In the genomic region with DNA sequence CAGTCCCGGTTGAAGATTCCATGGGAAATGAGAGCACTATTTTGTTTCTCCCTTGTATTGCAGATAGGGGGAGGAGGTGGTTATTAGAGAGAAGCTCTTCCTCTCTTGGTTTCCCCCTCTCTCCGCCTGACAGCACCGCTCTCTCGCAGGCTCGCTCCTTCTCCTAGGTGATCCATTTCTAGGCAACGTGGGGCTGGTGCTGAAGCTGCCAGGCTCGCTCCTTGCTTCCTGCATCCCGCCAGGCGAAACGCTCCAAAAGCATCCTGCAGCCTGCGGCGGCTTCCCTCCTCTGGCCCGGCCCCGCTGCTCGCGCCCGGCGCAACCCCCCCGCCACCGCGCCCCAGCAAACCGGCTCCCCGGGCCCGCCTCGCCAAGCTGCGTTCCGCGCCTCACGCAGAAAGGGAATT, we compare ENCODE assay signal across 8 cellular contexts. TPM values are rescaled to one million over a fixed set of nuclear protein-coding genes. Genes with fewer than 3 reads are reported as not detected.
A peak's percentile ranks its signal among the peaks of the same experiment; 100 is the strongest.
DNase-seq lines count a peak whose midpoint lies in the region; ATAC-seq and TF ChIP-seq lines count a peak whose summit lies in the region.

A gene (plus strand): TSS at position 346 of the 407 bp plus-strand sequence.

- H3K4me3 ChIP-seq in heart left ventricle (peak within 1 kb of the TSS; percentile 12 to 55 (median 43)), rectal smooth muscle tissue (ENCODE audit: low read length) (peak within 1 kb of the TSS; percentile 48)

- TF ChIP-seq POLR2A in heart left ventricle (IDR thresholded peaks at IDR 0.05): no peak

- H3K9ac ChIP-seq in rectal smooth muscle tissue (ENCODE audit: low read length): no peak within 1 kb of the TSS

- in situ Hi-C loops in GM13977 (cut with MboI; ENCODE audit: low pct_unique_long_range_greater_than_20kb, low sequenced_read_pairs, unreplicated experiment): no loop called here

- ATAC-seq in heart left ventricle: peak in 2 of 4 donors; percentile 24 to 42
- no peak for ATAC-seq in GM18907 (IDR thresholded peaks at IDR 0.05; ENCODE audit: unreplicated experiment)
- ATAC-seq in HG03571 (IDR thresholded peaks at IDR 0.05; ENCODE audit: unreplicated experiment): no peak
- no peak for ATAC-seq in HG02870 (IDR thresholded peaks at IDR 0.05; ENCODE audit: unreplicated experiment)
- no peak for ATAC-seq in left colon

- DNase-seq in GM13977 (ENCODE audit: low spot score) (peak; percentile 38), RWPE1 (ENCODE audit: low spot score) (peak; percentile 23), heart left ventricle (peak in 2 of 5 donors; percentile 24 to 47), left colon (no peak)

- WGBS in heart left ventricle, 4 donors: 0 to 1% (median 1%) methylated on average over 8 to 29 of the region's 29 CpGs

- no peak within 1 kb of the TSS for H3K27ac ChIP-seq in RWPE1
- H3K27ac ChIP-seq in heart left ventricle: no peak within 1 kb of the TSS
- H3K27ac ChIP-seq in rectal smooth muscle tissue (ENCODE audit: low read depth, low read length): no peak within 1 kb of the TSS

- TF ChIP-seq CTCF in GM13977 (IDR thresholded peaks at IDR 0.05; ENCODE audit: extremely low read depth, insufficient read depth, missing control alignments) (no peak), RWPE1 (conservative IDR thresholded peaks at IDR 0.05; ENCODE audit: low read depth) (no peak), heart left ventricle (IDR thresholded peaks at IDR 0.05) (peak in 1 of 12 donors; percentile 13)

- CTCF ChIA-PET in RWPE1 (lab: Yijun Ruan, JAX): interaction anchor here (0.6 kb wide), 1 partner anchor 37 kb away, joined by 3 read pairs; no protein-coding TSS in a partner anchor

- H3K36me3 ChIP-seq in heart left ventricle: no peaks in the 10 kb centered on the region
- no peaks in the 10 kb centered on the region for H3K36me3 ChIP-seq in rectal smooth muscle tissue (ENCODE audit: control insufficient read depth, insufficient read depth, low read length)

- H3K4me1 ChIP-seq in heart left ventricle: peaks cover 0 to 29% (median 3%) of the 10 kb centered on the region in 12 donors
- peaks cover 2% of the 10 kb centered on the region for H3K4me1 ChIP-seq in rectal smooth muscle tissue (ENCODE audit: control insufficient read depth, insufficient read depth, low read length)

- H3K9me3 ChIP-seq in heart left ventricle: no peaks in the 10 kb centered on the region

- intact Hi-C loops in heart left ventricle (cut with DNase I) (loop anchor here in 1 of 10 donors (10.0 kb wide), 1 partner anchor 81 kb away; no protein-coding TSS in a partner anchor), left colon (cut with DNase I, micrococcal nuclease) (no loop called here)

- POLR2A ChIA-PET in RWPE1 (lab: Yijun Ruan, JAX; ENCODE audit: low non-redundant PET): no interaction called here

- H3K27me3 ChIP-seq in heart left ventricle: peaks cover 2 to 82% (median 39%) of the 10 kb centered on the region in 9 donors
- peaks cover 13% of the 10 kb centered on the region for H3K27me3 ChIP-seq in rectal smooth muscle tissue (ENCODE audit: control insufficient read depth, insufficient read depth, low read length)

RNA-seq across cellular contexts. Expression of the gene that starts here (rescaled TPM):
- under 1 TPM in 3 of 9 donors, not detected in 6; 0.29 to 0.38 (median 0.33) TPM for total RNA-seq in heart left ventricle
- polyA plus RNA-seq in heart left ventricle: not detected
- total RNA-seq in left colon: not detected

Comparison
In these comparisons a context has a peak if more than half of its experiments do, and no peak if none do; other contexts are left out.
1. DNase-seq: peak in GM13977 (single experiment) and RWPE1 (single experiment); none in left colon (0 of 2).